ENCODE assay signal across 8 cellular contexts in genomic region chr2:202831241-202831997, GRCh38. TPM values are rescaled to one million over a fixed set of nuclear protein-coding genes. Genes with fewer than 3 reads are reported as not detected.
DNase-seq lines count a peak whose midpoint lies in the region; ATAC-seq and TF ChIP-seq lines count a peak whose summit lies in the region.

No MANE protein-coding gene starts in this region.

- H3K4me3 Mint-ChIP-seq in activated CD8-positive, alpha-beta T cell treated with anti-CD3 and anti-CD28 coated beads for 36 hours: no peak overlapping the region

- peak; percentile 71 for DNase-seq in DMS114 treated with DMSO at 0.1 percent for 48 hours (lab: John Stamatoyannopoulos, UW; ENCODE audit: unreplicated experiment)
- DNase-seq in HCEC 1CT: peak; percentile 64
- DNase-seq in NCI-H524 treated with DMSO at 0.1 percent for 48 hours (lab: John Stamatoyannopoulos, UW): peak; percentile 24
- DNase-seq in activated CD8-positive, alpha-beta T cell treated with anti-CD3 and anti-CD28 coated beads for 36 hours: peak; percentile 78
- DNase-seq in fibroblast of mammary gland (ENCODE audit: low read depth): peak; percentile 65
- DNase-seq in occipital lobe (lab: John Stamatoyannopoulos, UW): peak; percentile 7
- DNase-seq in NCI-H187 (lab: John Stamatoyannopoulos, UW): no peak

- POLR2A ChIA-PET in activated CD8-positive, alpha-beta T cell treated with anti-CD3 and anti-CD28 coated beads for 36 hours (lab: Charles Lee): interaction anchor here (1.0 kb wide), 1 partner anchor 15 kb away, joined by 3 read pairs; no protein-coding TSS in a partner anchor

- H3K4me3 ChIP-seq in fibroblast of mammary gland (ENCODE audit: control insufficient read depth, low read depth, low read length): no peak overlapping the region

- intact Hi-C loops in activated CD8-positive, alpha-beta T cell treated with anti-CD3 and anti-CD28 coated beads for 36 hours (cut with micrococcal nuclease): no loop called here

- H3K4me1 Mint-ChIP-seq in activated CD8-positive, alpha-beta T cell treated with anti-CD3 and anti-CD28 coated beads for 36 hours (ENCODE audit: low read depth): peaks cover 10% of the 10 kb centered on the region

- peak; percentile 73 for TF ChIP-seq CTCF in activated CD8-positive, alpha-beta T cell treated with anti-CD3 and anti-CD28 coated beads for 36 hours (IDR thresholded peaks at IDR 0.05)
- peak; percentile 85 for TF ChIP-seq CTCF in fibroblast of mammary gland (conservative IDR thresholded peaks at IDR 0.05; ENCODE audit: control insufficient read depth, insufficient read depth, low read depth, low read length)

- H3K27ac Mint-ChIP-seq in activated CD8-positive, alpha-beta T cell treated with anti-CD3 and anti-CD28 coated beads for 36 hours: no peak overlapping the region

- CTCF ChIA-PET in activated CD8-positive, alpha-beta T cell treated with anti-CD3 and anti-CD28 coated beads for 36 hours (lab: Charles Lee): interaction anchor here (0.6 to 1.5 kb wide), 4 partner anchors 15 to 242 kb away, joined by 3 to 5 read pairs (median 4); no protein-coding TSS in a partner anchor

- no peaks in the 10 kb centered on the region for H3K27me3 Mint-ChIP-seq in activated CD8-positive, alpha-beta T cell treated with anti-CD3 and anti-CD28 coated beads for 36 hours

- no peaks in the 10 kb centered on the region for H3K36me3 Mint-ChIP-seq in activated CD8-positive, alpha-beta T cell treated with anti-CD3 and anti-CD28 coated beads for 36 hours (ENCODE audit: low read depth)

- peak; percentile 94 for ATAC-seq in activated CD8-positive, alpha-beta T cell treated with anti-CD3 and anti-CD28 coated beads for 36 hours
- ATAC-seq in HG03045 (IDR thresholded peaks at IDR 0.05; ENCODE audit: unreplicated experiment): no peak

- no peaks in the 10 kb centered on the region for H3K9me3 Mint-ChIP-seq in activated CD8-positive, alpha-beta T cell treated with anti-CD3 and anti-CD28 coated beads for 36 hours

RNA-seq across cellular contexts. Expression of gene ICA1L, which starts 40.1 kb away (rescaled TPM):
- total RNA-seq in activated CD8-positive, alpha-beta T cell treated with anti-CD3 and anti-CD28 coated beads for 36 hours: 1 to 10 TPM; 7.1 to 8.0 TPM
- 126 TPM for total RNA-seq in occipital lobe

Comparison
In these comparisons a context has a peak if more than half of its experiments do, and no peak if none do; other contexts are left out.
1. DNase-seq: peak in DMS114 treated with DMSO at 0.1 percent for 48 hours (single experiment), HCEC 1CT (single experiment), NCI-H524 treated with DMSO at 0.1 percent for 48 hours (single experiment), activated CD8-positive, alpha-beta T cell treated with anti-CD3 and anti-CD28 coated beads for 36 hours (single experiment), fibroblast of mammary gland (single experiment) and occipital lobe (single experiment); none in NCI-H187 (0 of 2).
2. RNA of gene ICA1L, which starts 40.1 kb away (total RNA-seq): 126 TPM in occipital lobe (single experiment); 7.1 to 8.0 TPM in activated CD8-positive, alpha-beta T cell treated with anti-CD3 and anti-CD28 coated beads for 36 hours; every median in the first group is over 10 times any median in the second.